In genomic region chr1:1200876-1201810, GRCh38 we compare ENCODE assay signal across 8 cellular contexts. TPM values are rescaled to one million over a fixed set of nuclear protein-coding genes. Genes with fewer than 3 reads are reported as not detected.
DNase-seq lines count a peak whose midpoint lies in the region; TF ChIP-seq lines count a peak whose summit lies in the region.

No MANE protein-coding gene starts in this region.

- no peak for TF ChIP-seq CTCF in coronary artery (IDR thresholded peaks at IDR 0.05)
- no peak for TF ChIP-seq CTCF in HFFc6 (IDR thresholded peaks at IDR 0.05)

- H3K9ac ChIP-seq in HUES6 (ENCODE audit: low read length) = no peak overlapping the region

- H3K27ac ChIP-seq in HUES6 (ENCODE audit: low read depth, low read length) (no peak overlapping the region), coronary artery (no peak overlapping the region), mesodermal cell (ENCODE audit: low read depth, low read length, severe bottlenecking) (no peak overlapping the region)

- peaks cover 3% of the 10 kb centered on the region; the same call in 1 of the 2 replicates for H3K27me3 Mint-ChIP-seq in HFFc6 (ENCODE audit: insufficient read depth)

- no peaks in the 10 kb centered on the region for H3K36me3 ChIP-seq in HUES6 (ENCODE audit: control insufficient read depth, insufficient read depth, low read length)
- no peaks in the 10 kb centered on the region for H3K36me3 ChIP-seq in mesodermal cell (ENCODE audit: control insufficient read depth, insufficient read depth, low read length)

- WGBS in mesodermal cell (ENCODE audit: insufficient coverage in 2 of 2), 2 experiments = 3% methylated on average over 56 to 75 of the region's 109 CpGs

- H3K9me3 ChIP-seq in HUES6 (ENCODE audit: control insufficient read depth, insufficient read depth, low read depth, low read length) = no peaks in the 10 kb centered on the region
- H3K9me3 ChIP-seq in mesodermal cell (ENCODE audit: control insufficient read depth, low read length) = no peaks in the 10 kb centered on the region

- peak; percentile 31 for DNase-seq in ELR (ENCODE audit: low read depth)
- DNase-seq in activated CD4-positive, alpha-beta T cell treated with anti-CD3 and anti-CD28 coated beads for 4 hours = peak; percentile 95
- no peak for DNase-seq in coronary artery (ENCODE audit: low spot score)
- peak; percentile 70 to 75 for DNase-seq in stimulated activated CD8-positive, alpha-beta memory T cell treated with anti-CD3 and anti-CD28 coated beads, Interleukin-7, amount 100 ng/mL, for 1 hour (ENCODE audit: low read depth in 2 of 2)
- no peak for DNase-seq in HFFc6
- no peak for DNase-seq in NCI-H82 (lab: John Stamatoyannopoulos, UW)

- H3K4me3 Mint-ChIP-seq in HFFc6 = no peak overlapping the region

- no peaks in the 10 kb centered on the region for H3K4me1 Mint-ChIP-seq in HFFc6 (ENCODE audit: low read depth)

- peaks cover 37% of the 10 kb centered on the region for H3K27me3 ChIP-seq in HUES6 (ENCODE audit: control insufficient read depth, insufficient read depth, low read length)

- no peaks in the 10 kb centered on the region for H3K36me3 Mint-ChIP-seq in HFFc6 (ENCODE audit: low read depth)

- H3K9me3 Mint-ChIP-seq in HFFc6 = no peaks in the 10 kb centered on the region

- H3K4me1 ChIP-seq in HUES6 (ENCODE audit: control insufficient read depth, insufficient read depth, low read length) (peaks cover 7% of the 10 kb centered on the region), mesodermal cell (ENCODE audit: control insufficient read depth, insufficient read depth, low read length, poor library complexity, severe bottlenecking) (no peaks in the 10 kb centered on the region)

- H3K4me3 ChIP-seq in HUES6 (ENCODE audit: low read depth, low read length) = peak overlapping the region; percentile 58
- peak overlapping the region; percentile 68 for H3K4me3 ChIP-seq in coronary artery
- H3K4me3 ChIP-seq in mesodermal cell (ENCODE audit: extremely low read depth, insufficient read depth, low read length, poor library complexity, severe bottlenecking) = peak overlapping the region; percentile 40

- H3K27ac Mint-ChIP-seq in HFFc6 = no peak overlapping the region

RNA-seq across cellular contexts. Expression of gene TNFRSF18, which starts 5.2 kb away (rescaled TPM):
- polyA plus RNA-seq in mesodermal cell (2013, experiment 1 of 2) = not detected
- polyA plus RNA-seq in mesodermal cell (2013, experiment 2 of 2) = not detected
- total RNA-seq in HFFc6 (2021; fragmentation: NEBNext Ultra II Directional; extraction: Animal tissue kit (Norgen Biotek cat#: 25700)) = not detected

RNA-seq across cellular contexts. Expression of gene TNFRSF4, which starts 12.8 kb away (rescaled TPM):
- not detected for polyA plus RNA-seq in mesodermal cell (2013, experiment 1 of 2)
- 0.30 TPM for polyA plus RNA-seq in mesodermal cell (2013, experiment 2 of 2)
- total RNA-seq in HFFc6 (2021; fragmentation: NEBNext Ultra II Directional; extraction: Animal tissue kit (Norgen Biotek cat#: 25700)) = under 1 TPM in 1 of 6 experiments, not detected in 5; 0.17 TPM

RNA-seq across cellular contexts. Expression of gene TTLL10, which starts 27.5 kb away (rescaled TPM):
- polyA plus RNA-seq in mesodermal cell (2013, experiment 1 of 2) = 0.63 TPM
- polyA plus RNA-seq in mesodermal cell (2013, experiment 2 of 2) = not detected
- total RNA-seq in HFFc6 (2021; fragmentation: NEBNext Ultra II Directional; extraction: Animal tissue kit (Norgen Biotek cat#: 25700)) = not detected

RNA-seq across cellular contexts. Expression of gene SDF4, which starts 30.7 kb away (rescaled TPM):
- polyA plus RNA-seq in mesodermal cell (2013, experiment 1 of 2) = 123 TPM
- polyA plus RNA-seq in mesodermal cell (2013, experiment 2 of 2) = 109 TPM
- 100 to 1,000 TPM; 182 to 231 (median 196) TPM for total RNA-seq in HFFc6 (2021; fragmentation: NEBNext Ultra II Directional; extraction: Animal tissue kit (Norgen Biotek cat#: 25700))

RNA-seq across cellular contexts. Expression of gene B3GALT6, which starts 30.9 kb away (rescaled TPM):
- 20.8 TPM for polyA plus RNA-seq in mesodermal cell (2013, experiment 1 of 2)
- polyA plus RNA-seq in mesodermal cell (2013, experiment 2 of 2) = 14.9 TPM
- total RNA-seq in HFFc6 (2021; fragmentation: NEBNext Ultra II Directional; extraction: Animal tissue kit (Norgen Biotek cat#: 25700)) = 10 to 100 TPM; 24.5 to 35.7 (median 25.8) TPM

Comparison
In these comparisons a context has a peak if more than half of its experiments do, and no peak if none do; other contexts are left out.
1. DNase-seq: peak in ELR (single experiment), activated CD4-positive, alpha-beta T cell treated with anti-CD3 and anti-CD28 coated beads for 4 hours (2 of 2) and stimulated activated CD8-positive, alpha-beta memory T cell treated with anti-CD3 and anti-CD28 coated beads, Interleukin-7, amount 100 ng/mL, for 1 hour (2 of 2); none in coronary artery (single experiment), HFFc6 (single experiment) and NCI-H82 (single experiment).
2. Peak in every context shown above with its lines, with median percentiles within 50 percentile points of each other: H3K4me3 ChIP-seq.